In genomic region chr12:19186722-19187661, GRCh38 we compare ENCODE assay signal across 9 cellular contexts. TPM values are rescaled to one million over a fixed set of nuclear protein-coding genes. Genes with fewer than 3 reads are reported as not detected.
A peak's percentile ranks its signal among the peaks of the same experiment; 100 is the strongest.
DNase-seq lines count a peak whose midpoint lies in the region; ATAC-seq and TF ChIP-seq lines count a peak whose summit lies in the region.
"Had no signal": no experiment of that assay in that cellular context is flagged by ENCODE, and none has a peak within 500 bp of the region (broad histone marks: within the 10 kb centered on the region; RNA-seq: fewer than 3 reads in every experiment).

No MANE protein-coding gene starts in this region.

- no peak for ATAC-seq in natural killer cell
- ATAC-seq in natural killer cell treated with Interleukin-12 subunit alpha and Interleukin-12 subunit beta and Interleukin-15 and Interleukin-18, amount 100 ng/mL, for 72 hours, result no peak

- no peak for DNase-seq in natural killer cell
- DNase-seq in natural killer cell treated with Interleukin-12 subunit alpha and Interleukin-12 subunit beta and Interleukin-15 and Interleukin-18, amount 100 ng/mL, for 72 hours (ENCODE audit: low spot score), result no peak
- DNase-seq in NAMALWA (ENCODE audit: low spot score), result peak; percentile 74
- DNase-seq in adipocyte (ENCODE audit: low read depth), result peak; percentile 85
- no peak for DNase-seq in left ventricle myocardium inferior
- DNase-seq in stomach, result no peak
- DNase-seq in H7, result no peak
- no peak for DNase-seq in nucleus accumbens (lab: John Stamatoyannopoulos, UW)

- TF ChIP-seq CTCF in natural killer cell (IDR thresholded peaks at IDR 0.05), result peak; percentile 62
- peak; percentile 73 for TF ChIP-seq CTCF in left ventricle myocardium inferior (IDR thresholded peaks at IDR 0.05; ENCODE audit: borderline replicate concordance)
- TF ChIP-seq CTCF in stomach (IDR thresholded peaks at IDR 0.05), result peak in 4 of 7 experiments; percentile 23 to 69 (median 65)

- H3K9me3 ChIP-seq in adipocyte (ENCODE audit: control insufficient read depth, low read length) (no peaks in the 10 kb centered on the region), left ventricle myocardium inferior (replicated peaks) (no peaks in the 10 kb centered on the region), stomach (no peaks in the 10 kb centered on the region)

- H3K4me1 ChIP-seq in adipocyte (ENCODE audit: control insufficient read depth, insufficient read depth, low read length) (peaks cover 36% of the 10 kb centered on the region), left ventricle myocardium inferior (peaks cover 91% of the 10 kb centered on the region), stomach (peaks cover 10 to 85% (median 52%) of the 10 kb centered on the region in 4 donors)

- H3K36me3 ChIP-seq in adipocyte (ENCODE audit: control insufficient read depth, insufficient read depth, low read length, severe bottlenecking) (no peaks in the 10 kb centered on the region), left ventricle myocardium inferior (no peaks in the 10 kb centered on the region), stomach (no peaks in the 10 kb centered on the region), H7 (replicated peaks; ENCODE audit: control insufficient read depth, insufficient read depth, low read length) (no peaks in the 10 kb centered on the region)

- H3K9me3 Mint-ChIP-seq in natural killer cell, result no peaks in the 10 kb centered on the region
- no peaks in the 10 kb centered on the region for H3K9me3 Mint-ChIP-seq in natural killer cell treated with Interleukin-12 subunit alpha and Interleukin-12 subunit beta and Interleukin-15 and Interleukin-18, amount 100 ng/mL, for 72 hours
- H3K9me3 Mint-ChIP-seq: dendritic cell treated with granulocyte-macrophage colony-stimulating factor and Interleukin-4, amounts not matched to agents 40 ng/mL and 50 ng/mL, for 4 days had no signal

- no peak for TF ChIP-seq POLR2A in stomach (IDR thresholded peaks at IDR 0.05)

- 48 to 63% (median 53%) methylated on average over 4 of the region's 4 CpGs for WGBS in stomach, 5 donors

- H3K27ac Mint-ChIP-seq in natural killer cell, result no peak overlapping the region
- peak overlapping the region in 1 of 2 donors; percentile 27 for H3K27ac Mint-ChIP-seq in natural killer cell treated with Interleukin-12 subunit alpha and Interleukin-12 subunit beta and Interleukin-15 and Interleukin-18, amount 100 ng/mL, for 72 hours
- H3K27ac Mint-ChIP-seq: dendritic cell treated with granulocyte-macrophage colony-stimulating factor and Interleukin-4, amounts not matched to agents 40 ng/mL and 50 ng/mL, for 4 days had no signal

- no peaks in the 10 kb centered on the region for H3K27me3 Mint-ChIP-seq in natural killer cell (ENCODE audit: low read depth in 2 of 2)
- peaks cover 0 to 8% of the 10 kb centered on the region in 2 donors for H3K27me3 Mint-ChIP-seq in natural killer cell treated with Interleukin-12 subunit alpha and Interleukin-12 subunit beta and Interleukin-15 and Interleukin-18, amount 100 ng/mL, for 72 hours

- peak overlapping the region; percentile 77 for H3K27ac ChIP-seq in left ventricle myocardium inferior (replicated peaks)
- H3K27ac ChIP-seq in stomach, result no peak overlapping the region

- no peak overlapping the region for H3K9ac ChIP-seq in adipocyte (ENCODE audit: low read length)

- H3K4me1 Mint-ChIP-seq in natural killer cell, result no peaks in the 10 kb centered on the region
- H3K4me1 Mint-ChIP-seq in natural killer cell treated with Interleukin-12 subunit alpha and Interleukin-12 subunit beta and Interleukin-15 and Interleukin-18, amount 100 ng/mL, for 72 hours (ENCODE audit: low read depth in 2 of 2), result no peaks in the 10 kb centered on the region

- peak overlapping the region; percentile 34 for H3K4me3 ChIP-seq in adipocyte (ENCODE audit: low read length)
- H3K4me3 ChIP-seq in left ventricle myocardium inferior, result no peak overlapping the region
- no peak overlapping the region for H3K4me3 ChIP-seq in stomach
- no peak overlapping the region for H3K4me3 ChIP-seq in H7 (ENCODE audit: insufficient read depth, low read depth, low read length)

- H3K36me3 Mint-ChIP-seq in natural killer cell, result no peaks in the 10 kb centered on the region
- H3K36me3 Mint-ChIP-seq in natural killer cell treated with Interleukin-12 subunit alpha and Interleukin-12 subunit beta and Interleukin-15 and Interleukin-18, amount 100 ng/mL, for 72 hours, result no peaks in the 10 kb centered on the region

- no peaks in the 10 kb centered on the region for H3K27me3 ChIP-seq in adipocyte (replicated peaks; ENCODE audit: control insufficient read depth, insufficient read depth, low read length)
- no peaks in the 10 kb centered on the region for H3K27me3 ChIP-seq in left ventricle myocardium inferior (ENCODE audit: low read depth)
- H3K27me3 ChIP-seq in stomach, result no peaks in the 10 kb centered on the region
- H3K27me3 ChIP-seq in H7 (ENCODE audit: control insufficient read depth, insufficient read depth, low read length), result no peaks in the 10 kb centered on the region

- no peak overlapping the region for H3K4me3 Mint-ChIP-seq in natural killer cell
- H3K4me3 Mint-ChIP-seq in natural killer cell treated with Interleukin-12 subunit alpha and Interleukin-12 subunit beta and Interleukin-15 and Interleukin-18, amount 100 ng/mL, for 72 hours, result no peak overlapping the region
- H3K4me3 Mint-ChIP-seq: dendritic cell treated with granulocyte-macrophage colony-stimulating factor and Interleukin-4, amounts not matched to agents 40 ng/mL and 50 ng/mL, for 4 days had no signal

- intact Hi-C loops in natural killer cell (cut with micrococcal nuclease), result loop anchor here (1.0 to 5.0 kb wide), 2 partner anchors 326 to 935 kb away; no protein-coding TSS in a partner anchor
- intact Hi-C loops in left ventricle myocardium inferior (cut with micrococcal nuclease), result loop anchor here (2.0 to 10.0 kb wide), 5 partner anchors 55 to 752 kb away; no protein-coding TSS in a partner anchor
- intact Hi-C loops in stomach (cut with DNase I; ENCODE audit: low total_unique reads), result no loop called here

- no peak for TF ChIP-seq EP300 in stomach (IDR thresholded peaks at IDR 0.05)

RNA-seq across cellular contexts. Expression of gene PLEKHA5, which starts 57.5 kb away (rescaled TPM):
- total RNA-seq in natural killer cell, result 10 to 100 TPM in 1 of 3 donors, 1 to 10 TPM in 2; 5.2 to 12.1 (median 7.0) TPM
- 1 to 10 TPM; 5.4 to 5.6 TPM for total RNA-seq in natural killer cell treated with Interleukin-12 subunit alpha and Interleukin-12 subunit beta and Interleukin-15 and Interleukin-18, amount 100 ng/mL, for 72 hours
- total RNA-seq in left ventricle myocardium inferior, result 60.8 TPM
- total RNA-seq in stomach, result 100 to 1,000 TPM in 1 of 5 donors, 10 to 100 TPM in 4; 29.0 to 156 (median 46.9) TPM
- 10 to 100 TPM; 13.8 to 21.1 (median 13.9) TPM for polyA plus RNA-seq in stomach
- 33.9 and 47.1 TPM in 2 replicates for total RNA-seq in H7 (2014; rRNA removed; shearing (Covaris generic))

Comparison
In these comparisons a context has a peak if more than half of its experiments do, and no peak if none do; other contexts are left out.
1. DNase-seq: peak in NAMALWA (single experiment) and adipocyte (single experiment); none in natural killer cell (single experiment), natural killer cell treated with Interleukin-12 subunit alpha and Interleukin-12 subunit beta and Interleukin-15 and Interleukin-18, amount 100 ng/mL, for 72 hours (single experiment), left ventricle myocardium inferior (single experiment), stomach (single experiment), H7 (single experiment) and nucleus accumbens (0 of 56).
2. Peak in every context shown above with its lines, with median percentiles within 50 percentile points of each other: CTCF ChIP-seq.